ENCODE assay signal across 1 cellular context in the genomic region with DNA sequence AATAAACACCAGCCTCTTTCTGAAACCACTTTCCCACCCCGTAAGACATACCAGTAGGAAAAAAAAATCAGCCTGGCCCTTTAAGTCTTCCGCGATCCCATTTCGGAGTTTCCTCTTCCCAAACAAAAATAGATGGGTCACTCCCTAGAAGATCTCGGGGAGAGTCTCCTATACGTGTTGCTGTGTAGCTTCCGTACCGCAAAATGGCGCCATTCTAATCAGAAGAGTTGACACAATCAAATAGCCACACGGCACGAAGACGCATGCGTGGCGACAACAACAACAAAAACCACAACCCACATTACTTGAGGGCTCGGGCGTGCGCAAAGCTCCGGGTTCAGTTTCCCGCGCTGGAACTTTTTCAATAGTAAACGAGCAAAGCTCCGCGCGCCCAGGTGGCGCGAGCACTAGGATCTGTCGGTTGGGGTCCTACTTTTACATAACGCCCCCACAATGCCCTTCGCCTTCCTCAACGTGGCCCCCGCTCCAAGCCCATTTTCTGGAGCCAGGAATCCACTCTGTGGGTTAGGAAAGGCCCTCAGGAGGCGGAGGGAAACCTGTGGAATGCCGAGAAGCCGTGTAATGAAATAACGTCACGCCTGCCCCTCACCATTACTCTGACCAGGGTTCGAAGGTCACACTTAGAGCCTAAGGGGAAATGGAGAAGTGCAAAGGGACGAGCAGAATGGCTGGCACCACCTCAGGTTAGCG.
A peak's percentile ranks its signal among the peaks of the same experiment; 100 is the strongest.
TF ChIP-seq lines count a peak whose summit lies in the region.

A gene (minus strand): TSS at position 208 of the 711 bp plus-strand sequence. CDS start 519 bp downstream, outside the sequence.

TF ChIP-seq in HepG2, 621 proteins besides CTCF, POLR2A, EP300 and RAD21 (continued from another document and continues in another):
- TF ChIP-seq, protein P1, sequence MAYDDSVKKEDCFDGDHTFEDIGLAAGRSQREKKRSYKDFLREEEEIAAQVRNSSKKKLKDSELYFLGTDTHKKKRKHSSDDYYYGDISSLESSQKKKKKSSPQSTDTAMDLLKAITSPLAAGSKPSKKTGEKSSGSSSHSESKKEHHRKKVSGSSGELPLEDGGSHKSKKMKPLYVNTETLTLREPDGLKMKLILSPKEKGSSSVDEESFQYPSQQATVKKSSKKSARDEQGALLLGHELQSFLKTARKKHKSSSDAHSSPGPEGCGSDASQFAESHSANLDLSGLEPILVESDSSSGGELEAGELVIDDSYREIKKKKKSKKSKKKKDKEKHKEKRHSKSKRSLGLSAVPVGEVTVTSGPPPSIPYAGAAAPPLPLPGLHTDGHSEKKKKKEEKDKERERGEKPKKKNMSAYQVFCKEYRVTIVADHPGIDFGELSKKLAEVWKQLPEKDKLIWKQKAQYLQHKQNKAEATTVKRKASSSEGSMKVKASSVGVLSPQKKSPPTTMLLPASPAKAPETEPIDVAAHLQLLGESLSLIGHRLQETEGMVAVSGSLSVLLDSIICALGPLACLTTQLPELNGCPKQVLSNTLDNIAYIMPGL (CRISPR knock-in tag; IDR thresholded peaks at IDR 0.05; ENCODE audit: borderline replicate concordance in 1 of 2, low read depth in 1 of 2): peak in 1 of 2 experiments; percentile 75; a peak in 2 of 4 replicates
- TF ChIP-seq, protein P2, sequence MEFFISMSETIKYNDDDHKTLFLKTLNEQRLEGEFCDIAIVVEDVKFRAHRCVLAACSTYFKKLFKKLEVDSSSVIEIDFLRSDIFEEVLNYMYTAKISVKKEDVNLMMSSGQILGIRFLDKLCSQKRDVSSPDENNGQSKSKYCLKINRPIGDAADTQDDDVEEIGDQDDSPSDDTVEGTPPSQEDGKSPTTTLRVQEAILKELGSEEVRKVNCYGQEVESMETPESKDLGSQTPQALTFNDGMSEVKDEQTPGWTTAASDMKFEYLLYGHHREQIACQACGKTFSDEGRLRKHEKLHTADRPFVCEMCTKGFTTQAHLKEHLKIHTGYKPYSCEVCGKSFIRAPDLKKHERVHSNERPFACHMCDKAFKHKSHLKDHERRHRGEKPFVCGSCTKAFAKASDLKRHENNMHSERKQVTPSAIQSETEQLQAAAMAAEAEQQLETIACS (CRISPR knock-in tag; IDR thresholded peaks at IDR 0.05): peak; percentile 58
- TF ChIP-seq ZNF138 (CRISPR knock-in tag; IDR thresholded peaks at IDR 0.05; ENCODE audit: low read depth) (no peak), ZBTB7B (CRISPR knock-in tag; IDR thresholded peaks at IDR 0.05) (no peak), ISX (CRISPR knock-in tag; conservative IDR thresholded peaks at IDR 0.05) (no peak), NFE2 (CRISPR knock-in tag; IDR thresholded peaks at IDR 0.05) (no peak), SMAD3 (CRISPR knock-in tag; IDR thresholded peaks at IDR 0.05) (no peak; the same call in 1 of the 2 replicates), ZNF282 (IDR thresholded peaks at IDR 0.05; ENCODE audit: partially characterized antibody) (no peak), ZBTB38 (CRISPR knock-in tag; IDR thresholded peaks at IDR 0.05) (peak; percentile 35; the same call in 1 of the 2 replicates), ZNF790 (CRISPR knock-in tag; IDR thresholded peaks at IDR 0.05; ENCODE audit: borderline replicate concordance) (no peak), ZNF205 (CRISPR knock-in tag; IDR thresholded peaks at IDR 0.05) (peak; percentile 78), ZNF780A (CRISPR knock-in tag; IDR thresholded peaks at IDR 0.05) (peak; percentile 53; the same call in 1 of the 2 replicates), SRF (IDR thresholded peaks at IDR 0.05; ENCODE audit: low read depth, low read length) (no peak), PLRG1 (conservative IDR thresholded peaks at IDR 0.05) (no peak), TBL1XR1 (IDR thresholded peaks at IDR 0.05; ENCODE audit: borderline replicate concordance, low read length, partially characterized antibody) (no peak), ZNF720 (CRISPR knock-in tag; IDR thresholded peaks at IDR 0.05) (no peak), KLF11 (CRISPR knock-in tag; IDR thresholded peaks at IDR 0.05) (0 out of 2 replicates have a peak, but pooled peaks have one; percentile 74), TAF15 (IDR thresholded peaks at IDR 0.05; ENCODE audit: low read depth, low read length, poor library complexity, severe bottlenecking) (no peak), ZSCAN29 (CRISPR knock-in tag; conservative IDR thresholded peaks at IDR 0.05) (0 out of 2 replicates have a peak, but pooled peaks have one; percentile 62), ZNF564 (CRISPR knock-in tag; IDR thresholded peaks at IDR 0.05) (no peak), RNF2 (conservative IDR thresholded peaks at IDR 0.05; ENCODE audit: low read depth) (no peak), MTA3 (CRISPR knock-in tag; IDR thresholded peaks at IDR 0.05) (no peak), GFI1 (CRISPR knock-in tag; IDR thresholded peaks at IDR 0.05; ENCODE audit: borderline replicate concordance) (no peak; the same call in 1 of the 2 replicates), IKZF4 (CRISPR knock-in tag; IDR thresholded peaks at IDR 0.05; ENCODE audit: borderline replicate concordance, low read depth, not compliant biosample characterization) (peak; percentile 65), PHF5A (CRISPR knock-in tag; IDR thresholded peaks at IDR 0.05; ENCODE audit: low read depth, unreplicated experiment) (no peak), ZMYM4 (CRISPR knock-in tag; IDR thresholded peaks at IDR 0.05) (peak; percentile 31; the same call in 1 of the 2 replicates), ZNF232 (CRISPR knock-in tag; IDR thresholded peaks at IDR 0.05; ENCODE audit: borderline replicate concordance) (peak; percentile 67; the same call in 1 of the 2 replicates), SATB2 (CRISPR knock-in tag; IDR thresholded peaks at IDR 0.05) (no peak), RBAK (CRISPR knock-in tag; IDR thresholded peaks at IDR 0.05) (no peak), EZH2 (conservative IDR thresholded peaks at IDR 0.05; ENCODE audit: low read depth, low read length) (no peak), ATM (IDR thresholded peaks at IDR 0.05; ENCODE audit: borderline replicate concordance) (no peak), CBX1 (IDR thresholded peaks at IDR 0.05; ENCODE audit: low read depth) (no peak), MAFF (IDR thresholded peaks at IDR 0.05; ENCODE audit: low read depth, low read length) (peak; percentile 25; the same call in 1 of the 2 replicates), MEF2D (CRISPR knock-in tag; IDR thresholded peaks at IDR 0.05) (peak; percentile 49; the same call in 1 of the 2 replicates)
- TF ChIP-seq, protein P3, sequence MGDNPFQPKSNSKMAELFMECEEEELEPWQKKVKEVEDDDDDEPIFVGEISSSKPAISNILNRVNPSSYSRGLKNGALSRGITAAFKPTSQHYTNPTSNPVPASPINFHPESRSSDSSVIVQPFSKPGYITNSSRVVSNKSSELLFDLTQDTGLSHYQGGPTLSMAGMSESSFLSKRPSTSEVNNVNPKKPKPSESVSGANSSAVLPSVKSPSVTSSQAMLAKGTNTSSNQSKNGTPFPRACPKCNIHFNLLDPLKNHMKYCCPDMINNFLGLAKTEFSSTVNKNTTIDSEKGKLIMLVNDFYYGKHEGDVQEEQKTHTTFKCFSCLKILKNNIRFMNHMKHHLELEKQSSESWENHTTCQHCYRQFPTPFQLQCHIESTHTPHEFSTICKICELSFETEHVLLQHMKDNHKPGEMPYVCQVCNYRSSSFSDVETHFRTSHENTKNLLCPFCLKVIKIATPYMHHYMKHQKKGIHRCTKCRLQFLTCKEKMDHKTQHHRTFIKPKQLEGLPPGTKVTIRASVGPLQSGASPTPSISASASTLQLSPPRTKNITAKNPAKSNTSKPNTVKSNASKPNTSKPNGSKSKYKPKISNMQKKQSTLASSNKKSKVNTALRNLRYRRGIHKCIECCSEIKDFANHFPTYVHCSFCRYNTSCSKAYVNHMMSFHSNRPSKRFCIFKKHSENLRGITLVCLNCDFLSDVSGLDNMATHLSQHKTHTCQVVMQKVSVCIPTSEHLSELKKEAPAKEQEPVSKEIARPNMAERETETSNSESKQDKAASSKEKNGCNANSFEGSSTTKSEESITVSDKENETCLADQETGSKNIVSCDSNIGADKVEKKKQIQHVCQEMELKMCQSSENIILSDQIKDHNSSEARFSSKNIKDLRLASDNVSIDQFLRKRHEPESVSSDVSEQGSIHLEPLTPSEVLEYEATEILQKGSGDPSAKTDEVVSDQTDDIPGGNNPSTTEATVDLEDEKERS (CRISPR knock-in tag; IDR thresholded peaks at IDR 0.05): no peak; the same call in 1 of the 2 replicates
- TF ChIP-seq, protein P4, sequence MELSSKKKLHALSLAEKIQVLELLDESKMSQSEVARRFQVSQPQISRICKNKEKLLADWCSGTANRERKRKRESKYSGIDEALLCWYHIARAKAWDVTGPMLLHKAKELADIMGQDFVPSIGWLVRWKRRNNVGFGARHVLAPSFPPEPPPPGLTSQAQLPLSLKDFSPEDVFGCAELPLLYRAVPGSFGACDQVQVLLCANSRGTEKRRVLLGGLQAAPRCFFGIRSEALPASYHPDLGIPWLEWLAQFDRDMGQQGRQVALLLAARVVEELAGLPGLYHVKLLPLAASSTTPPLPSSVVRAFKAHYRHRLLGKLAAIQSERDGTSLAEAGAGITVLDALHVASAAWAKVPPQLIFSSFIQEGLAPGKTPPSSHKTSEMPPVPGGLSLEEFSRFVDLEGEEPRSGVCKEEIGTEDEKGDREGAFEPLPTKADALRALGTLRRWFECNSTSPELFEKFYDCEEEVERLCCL (CRISPR knock-in tag; IDR thresholded peaks at IDR 0.05; ENCODE audit: borderline replicate concordance): no peak
- TF ChIP-seq, protein P5, sequence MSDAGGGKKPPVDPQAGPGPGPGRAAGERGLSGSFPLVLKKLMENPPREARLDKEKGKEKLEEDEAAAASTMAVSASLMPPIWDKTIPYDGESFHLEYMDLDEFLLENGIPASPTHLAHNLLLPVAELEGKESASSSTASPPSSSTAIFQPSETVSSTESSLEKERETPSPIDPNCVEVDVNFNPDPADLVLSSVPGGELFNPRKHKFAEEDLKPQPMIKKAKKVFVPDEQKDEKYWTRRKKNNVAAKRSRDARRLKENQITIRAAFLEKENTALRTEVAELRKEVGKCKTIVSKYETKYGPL (CRISPR knock-in tag; IDR thresholded peaks at IDR 0.05): peak; percentile 24; the same call in 1 of the 2 replicates
- TF ChIP-seq, protein P6, sequence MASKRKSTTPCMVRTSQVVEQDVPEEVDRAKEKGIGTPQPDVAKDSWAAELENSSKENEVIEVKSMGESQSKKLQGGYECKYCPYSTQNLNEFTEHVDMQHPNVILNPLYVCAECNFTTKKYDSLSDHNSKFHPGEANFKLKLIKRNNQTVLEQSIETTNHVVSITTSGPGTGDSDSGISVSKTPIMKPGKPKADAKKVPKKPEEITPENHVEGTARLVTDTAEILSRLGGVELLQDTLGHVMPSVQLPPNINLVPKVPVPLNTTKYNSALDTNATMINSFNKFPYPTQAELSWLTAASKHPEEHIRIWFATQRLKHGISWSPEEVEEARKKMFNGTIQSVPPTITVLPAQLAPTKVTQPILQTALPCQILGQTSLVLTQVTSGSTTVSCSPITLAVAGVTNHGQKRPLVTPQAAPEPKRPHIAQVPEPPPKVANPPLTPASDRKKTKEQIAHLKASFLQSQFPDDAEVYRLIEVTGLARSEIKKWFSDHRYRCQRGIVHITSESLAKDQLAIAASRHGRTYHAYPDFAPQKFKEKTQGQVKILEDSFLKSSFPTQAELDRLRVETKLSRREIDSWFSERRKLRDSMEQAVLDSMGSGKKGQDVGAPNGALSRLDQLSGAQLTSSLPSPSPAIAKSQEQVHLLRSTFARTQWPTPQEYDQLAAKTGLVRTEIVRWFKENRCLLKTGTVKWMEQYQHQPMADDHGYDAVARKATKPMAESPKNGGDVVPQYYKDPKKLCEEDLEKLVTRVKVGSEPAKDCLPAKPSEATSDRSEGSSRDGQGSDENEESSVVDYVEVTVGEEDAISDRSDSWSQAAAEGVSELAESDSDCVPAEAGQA (IDR thresholded peaks at IDR 0.05; ENCODE audit: low read depth): 0 out of 2 replicates have a peak, but pooled peaks have one; percentile 40
- TF ChIP-seq, protein P6 (CRISPR knock-in tag; IDR thresholded peaks at IDR 0.05; ENCODE audit: borderline replicate concordance): peak; percentile 20; the same call in 1 of the 2 replicates
- TF ChIP-seq, protein P7, sequence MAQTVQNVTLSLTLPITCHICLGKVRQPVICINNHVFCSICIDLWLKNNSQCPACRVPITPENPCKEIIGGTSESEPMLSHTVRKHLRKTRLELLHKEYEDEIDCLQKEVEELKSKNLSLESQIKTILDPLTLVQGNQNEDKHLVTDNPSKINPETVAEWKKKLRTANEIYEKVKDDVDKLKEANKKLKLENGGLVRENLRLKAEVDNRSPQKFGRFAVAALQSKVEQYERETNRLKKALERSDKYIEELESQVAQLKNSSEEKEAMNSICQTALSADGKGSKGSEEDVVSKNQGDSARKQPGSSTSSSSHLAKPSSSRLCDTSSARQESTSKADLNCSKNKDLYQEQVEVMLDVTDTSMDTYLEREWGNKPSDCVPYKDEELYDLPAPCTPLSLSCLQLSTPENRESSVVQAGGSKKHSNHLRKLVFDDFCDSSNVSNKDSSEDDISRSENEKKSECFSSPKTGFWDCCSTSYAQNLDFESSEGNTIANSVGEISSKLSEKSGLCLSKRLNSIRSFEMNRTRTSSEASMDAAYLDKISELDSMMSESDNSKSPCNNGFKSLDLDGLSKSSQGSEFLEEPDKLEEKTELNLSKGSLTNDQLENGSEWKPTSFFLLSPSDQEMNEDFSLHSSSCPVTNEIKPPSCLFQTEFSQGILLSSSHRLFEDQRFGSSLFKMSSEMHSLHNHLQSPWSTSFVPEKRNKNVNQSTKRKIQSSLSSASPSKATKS (CRISPR knock-in tag; IDR thresholded peaks at IDR 0.05): no peak; the same call in 1 of the 2 replicates
- TF ChIP-seq, protein P8, sequence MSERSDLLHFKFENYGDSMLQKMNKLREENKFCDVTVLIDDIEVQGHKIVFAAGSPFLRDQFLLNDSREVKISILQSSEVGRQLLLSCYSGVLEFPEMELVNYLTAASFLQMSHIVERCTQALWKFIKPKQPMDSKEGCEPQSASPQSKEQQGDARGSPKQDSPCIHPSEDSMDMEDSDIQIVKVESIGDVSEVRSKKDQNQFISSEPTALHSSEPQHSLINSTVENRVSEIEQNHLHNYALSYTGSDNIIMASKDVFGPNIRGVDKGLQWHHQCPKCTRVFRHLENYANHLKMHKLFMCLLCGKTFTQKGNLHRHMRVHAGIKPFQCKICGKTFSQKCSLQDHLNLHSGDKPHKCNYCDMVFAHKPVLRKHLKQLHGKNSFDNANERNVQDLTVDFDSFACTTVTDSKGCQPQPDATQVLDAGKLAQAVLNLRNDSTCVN (CRISPR knock-in tag; IDR thresholded peaks at IDR 0.05; ENCODE audit: borderline replicate concordance): no peak; the same call in 1 of the 2 replicates
